Comparison of ENCODE assay signal across 35 cellular contexts in genomic region chr7:39616138-39616537, GRCh38. TPM values are rescaled to one million over a fixed set of nuclear protein-coding genes. Genes with fewer than 3 reads are reported as not detected.
DNase-seq lines count a peak whose midpoint lies in the region; ATAC-seq, FAIRE-seq and TF ChIP-seq lines count a peak whose summit lies in the region.
"Had no signal": no experiment of that assay in that cellular context is flagged by ENCODE, and none has a peak within 500 bp of the region (broad histone marks: within the 10 kb centered on the region; RNA-seq: fewer than 3 reads in every experiment).

No MANE protein-coding gene starts in this region.

- no peak; the same call in 2 of the 3 replicates for ATAC-seq in K562
- ATAC-seq: A549; effector memory CD8-positive, alpha-beta T cell; gastrocnemius medialis; mucosa of descending colon had no signal

- WGBS in K562 (ENCODE audit: insufficient coverage, low coverage, missing lambda C conversion rate), result 4% methylated on average over 1 of the region's 1 CpG
- 40% methylated on average over 1 of the region's 1 CpG for WGBS in hepatocyte (ENCODE audit: low lambda C conversion rate, missing lambda C conversion rate)

- no peak for FAIRE-seq in K562 (lab: Jason Lieb, UNC)
- FAIRE-seq: A549, colon, islet of Langerhans, pancreas had no signal

- CTCF ChIA-PET in K562 (lab: Yijun Ruan, JAX; ENCODE audit: low intra/inter-chr PET ratio) (no interaction called here), RWPE1 (lab: Yijun Ruan, JAX) (no interaction called here)

- no peaks in the 10 kb centered on the region for H3K9me1 ChIP-seq in K562 (ENCODE audit: control insufficient read depth, insufficient read depth, low read length)

- no TSS peak for BruUV-seq in K562 (replicated peaks; lab: Mats Ljungman, UMichigan)

- no peak for TF ChIP-seq RAD21 in K562 (CRISPR knock-in tag; conservative IDR thresholded peaks at IDR 0.05 in 1 of 2, IDR thresholded peaks at IDR 0.05 in 1 of 2)

- H3K27me3 ChIP-seq in ACC112 (ENCODE audit: insufficient read depth, low read length), result no peaks in the 10 kb centered on the region
- no peaks in the 10 kb centered on the region for H3K27me3 ChIP-seq in K562 (ENCODE audit: control insufficient read depth in 2 of 2, insufficient read depth in 2 of 2, low read length in 2 of 2)
- H3K27me3 ChIP-seq in hepatocyte, result no peaks in the 10 kb centered on the region
- H3K27me3 ChIP-seq: adrenal gland, pancreas, right atrium auricular region had no signal

- H3K36me3 Mint-ChIP-seq in HFFc6 (ENCODE audit: low read depth), result no peaks in the 10 kb centered on the region
- H3K36me3 Mint-ChIP-seq: CD8-positive, alpha-beta memory T cell; type B pancreatic cell had no signal

- H3K4me3 ChIP-seq in ACC112 (ENCODE audit: low read depth, low read length) (no peak overlapping the region), K562 (no peak overlapping the region), hepatocyte (no peak overlapping the region)
- H3K4me3 ChIP-seq: A549, adrenal gland, esophagus muscularis mucosa, gastrocnemius medialis, mucosa of descending colon, pancreas, right atrium auricular region, SK-N-MC had no signal

- H3K27me3 Mint-ChIP-seq in HFFc6 (ENCODE audit: insufficient read depth), result no peaks in the 10 kb centered on the region
- H3K27me3 Mint-ChIP-seq: type B pancreatic cell had no signal

- H3K4me1 ChIP-seq in ACC112 (ENCODE audit: control insufficient read depth, insufficient read depth, low read length, unreplicated experiment) (peaks cover 41% of the 10 kb centered on the region), K562 (replicated peaks in 1 of 2; ENCODE audit: control insufficient read depth in 2 of 2, insufficient read depth in 2 of 2, low read length in 2 of 2) (peaks cover 0 to under 1% of the 10 kb centered on the region in 2 experiments; a peak in 1 of 5 replicates), hepatocyte (ENCODE audit: insufficient read depth) (peaks cover 5% of the 10 kb centered on the region)
- H3K4me1 ChIP-seq: adrenal gland, esophagus muscularis mucosa, gastrocnemius medialis, right atrium auricular region had no signal

- peak; percentile 34 for DNase-seq in HFFc6
- DNase-seq in K562 (ENCODE audit: extremely low read depth in 1 of 4, low spot score in 3 of 4), result no peak
- no peak for DNase-seq in hepatocyte (ENCODE audit: low spot score)
- DNase-seq in islet precursor cell, result no peak
- DNase-seq in hippocampal formation (lab: John Stamatoyannopoulos, UW), result no peak
- no peak for DNase-seq in RWPE1 (ENCODE audit: low spot score)
- DNase-seq in cortex of kidney (lab: John Stamatoyannopoulos, UW), result no peak
- DNase-seq: activated CD4-positive, alpha-beta T cell treated with anti-CD3 and anti-CD28 coated beads for 48 hours; activated naive CD4-positive, alpha-beta T cell treated with anti-CD3 and anti-CD28 coated beads for 36 hours; adrenal gland; CD8-positive, alpha-beta memory T cell; effector memory CD8-positive, alpha-beta T cell; gastrocnemius medialis; H7; KBM-7; mucosa of descending colon; NCI-H2081 treated with DMSO at 0.1 percent for 48 hours; NCI-H345; NCI-H748 treated with DMSO at 0.1 percent for 48 hours; nephron progenitor cell; pancreas; RPMI8226; stimulated activated CD4-positive, alpha-beta T cell treated with anti-CD3 and anti-CD28 coated beads, Interleukin-2, amount 100 ng/mL, for 48 hours; substantia nigra; T-helper 2 cell had no signal

- no peaks in the 10 kb centered on the region for H3K9me3 Mint-ChIP-seq in HFFc6
- H3K9me3 Mint-ChIP-seq: activated naive CD4-positive, alpha-beta T cell treated with anti-CD3 and anti-CD28 coated beads for 36 hours; CD8-positive, alpha-beta memory T cell; effector memory CD8-positive, alpha-beta T cell; nephron progenitor cell; type B pancreatic cell had no signal

- no peak for TF ChIP-seq EP300 in K562 (IDR thresholded peaks at IDR 0.05; ENCODE audit: low read length)

- H3K4me2 ChIP-seq in K562 (ENCODE audit: insufficient read depth, low read length) (no peak overlapping the region), hepatocyte (peak overlapping the region; percentile 8)
- H3K4me2 ChIP-seq: A549 had no signal

- no peaks in the 10 kb centered on the region for H3K79me2 ChIP-seq in ACC112 (ENCODE audit: control insufficient read depth, insufficient read depth, low read length, unreplicated experiment)
- no peaks in the 10 kb centered on the region for H3K79me2 ChIP-seq in K562 (ENCODE audit: control insufficient read depth, insufficient read depth, low read length)
- no peaks in the 10 kb centered on the region for H3K79me2 ChIP-seq in hepatocyte

- peak overlapping the region; percentile 4; the same call in 1 of the 2 replicates for H3K4me3 Mint-ChIP-seq in HFFc6
- H3K4me3 Mint-ChIP-seq: activated naive CD4-positive, alpha-beta T cell treated with anti-CD3 and anti-CD28 coated beads for 36 hours; B cell; CD8-positive, alpha-beta memory T cell; effector memory CD8-positive, alpha-beta T cell; nephron progenitor cell; type B pancreatic cell had no signal

- peaks cover 76% of the 10 kb centered on the region for H3K4me1 Mint-ChIP-seq in HFFc6 (ENCODE audit: low read depth)
- H3K4me1 Mint-ChIP-seq: CD8-positive, alpha-beta memory T cell had no signal

- H4K20me1 ChIP-seq in K562 (replicated peaks; ENCODE audit: control insufficient read depth, insufficient read depth, low read length) (no peaks in the 10 kb centered on the region), hepatocyte (ENCODE audit: insufficient read depth, poor library complexity, severe bottlenecking) (no peaks in the 10 kb centered on the region)

- no peak for TF ChIP-seq POLR2A in K562 (conservative IDR thresholded peaks at IDR 0.05)

- no peaks in the 10 kb centered on the region for H3K9me2 ChIP-seq in hepatocyte (replicated peaks; ENCODE audit: insufficient read depth)

- H2AFZ ChIP-seq in ACC112 (ENCODE audit: low read length, unreplicated experiment) (no peak overlapping the region), K562 (ENCODE audit: low read depth, low read length) (no peak overlapping the region), hepatocyte (no peak overlapping the region)

- H3K27ac ChIP-seq in ACC112 (ENCODE audit: low read depth, low read length) (peak overlapping the region; percentile 22), K562 (ENCODE audit: extremely low read depth, low read depth, low read length) (no peak overlapping the region), hepatocyte (peak overlapping the region; percentile 33), RWPE1 (no peak overlapping the region)
- H3K27ac ChIP-seq: A549, adrenal gland, esophagus muscularis mucosa, gastrocnemius medialis, right atrium auricular region, SK-N-MC, VCaP had no signal

- H3K27ac Mint-ChIP-seq in HFFc6, result peak overlapping the region; percentile 50
- H3K27ac Mint-ChIP-seq: activated naive CD4-positive, alpha-beta T cell treated with anti-CD3 and anti-CD28 coated beads for 36 hours; B cell; CD8-positive, alpha-beta memory T cell; effector memory CD8-positive, alpha-beta T cell; nephron progenitor cell had no signal

- no peak for TF ChIP-seq CTCF in HFFc6 (IDR thresholded peaks at IDR 0.05)
- no peak for TF ChIP-seq CTCF in K562 (IDR thresholded peaks at IDR 0.05 in 2 of 3, conservative IDR thresholded peaks at IDR 0.05 in 1 of 3; ENCODE audit: insufficient read depth in 2 of 3, low read depth in 1 of 3, low read length in 3 of 3)
- TF ChIP-seq CTCF in hepatocyte (IDR thresholded peaks at IDR 0.05; ENCODE audit: poor library complexity), result no peak
- TF ChIP-seq CTCF in RWPE1 (conservative IDR thresholded peaks at IDR 0.05; ENCODE audit: low read depth), result no peak

- in situ Hi-C loops in K562 (cut with MboI), result no loop called here

- H3K9me3 ChIP-seq in K562 (replicated peaks; ENCODE audit: control insufficient read depth, insufficient read depth, low read depth, low read length) (no peaks in the 10 kb centered on the region), hepatocyte (ENCODE audit: low read depth) (no peaks in the 10 kb centered on the region)
- H3K9me3 ChIP-seq: A549, adrenal gland, esophagus muscularis mucosa, gastrocnemius medialis, mucosa of descending colon, pancreas, right atrium auricular region had no signal

- H3K9ac ChIP-seq in K562 (ENCODE audit: insufficient read depth in 1 of 2, low read depth in 2 of 2, low read length in 2 of 2), result no peak overlapping the region

- H3K36me3 ChIP-seq in ACC112 (ENCODE audit: insufficient read depth, low read length) (no peaks in the 10 kb centered on the region), K562 (ENCODE audit: control insufficient read depth, insufficient read depth, low read length) (no peaks in the 10 kb centered on the region; the same call in 2 of the 3 replicates), hepatocyte (replicated peaks; ENCODE audit: insufficient read depth, low read depth) (no peaks in the 10 kb centered on the region)
- H3K36me3 ChIP-seq: adrenal gland, esophagus muscularis mucosa, gastrocnemius medialis, pancreas, right atrium auricular region had no signal

- POLR2A ChIA-PET in K562 (lab: Yijun Ruan, JAX) (no interaction called here), RWPE1 (lab: Yijun Ruan, JAX; ENCODE audit: low non-redundant PET) (no interaction called here)

- intact Hi-C loops in K562 (cut with micrococcal nuclease), result no loop called here

RNA-seq across cellular contexts. Expression of gene RALA, which starts 7.2 kb away (rescaled TPM):
- total RNA-seq in HFFc6 (2021; fragmentation: NEBNext Ultra II Directional; extraction: Animal tissue kit (Norgen Biotek cat#: 25700)), result 10 to 100 TPM; 43.3 to 53.9 (median 45.7) TPM
- 8.4 and 9.2 TPM in 2 replicates for total RNA-seq in K562 (2011; cell fraction: chromatin; rRNA removed; ENCODE audit: low replicate concordance)
- 8.0 and 11.1 TPM in 2 replicates for total RNA-seq in K562 (2011; cell fraction: nucleolus; rRNA removed)
- total RNA-seq in K562 (2011; cell fraction: nucleoplasm; rRNA removed), result 10.6 and 21.0 TPM in 2 replicates
- 7.7 and 9.7 TPM in 2 replicates for total RNA-seq in K562 (2014; rRNA removed)
- 25.7 and 27.1 TPM in 2 replicates for total RNA-seq in K562 (2014; rRNA removed; fragmentation: Illumina TruSeq; extraction: Trizol)
- 21.5 and 25.6 TPM in 2 replicates for total RNA-seq in K562 (2015; rRNA removed; fragmentation: Illumina TruSeq; extraction: Trizol)
- total RNA-seq in K562 (2021), result 25.9 and 26.1 TPM in 2 replicates
- polyA plus RNA-seq in K562 (2011; rRNA removed), result 21.8 and 27.7 TPM in 2 replicates
- 6.7 and 9.2 TPM in 2 replicates for polyA plus RNA-seq in K562 (2011; cell fraction: cytosol; rRNA removed)
- 5.5 and 6.9 TPM in 2 replicates for polyA plus RNA-seq in K562 (2011; cell fraction: nucleus; rRNA removed)
- 27.7 and 49.2 TPM in 2 replicates for polyA plus RNA-seq in K562 (2012)
- polyA plus RNA-seq in K562 (2014; fragmentation: Illumina TruSeq; extraction: Trizol), result 23.8 and 28.0 TPM in 2 replicates
- 1 to 10 TPM; 7.2 to 9.7 TPM for polyA plus RNA-seq in K562 (2014; fragmentation: Nextera tagmentation; extraction: Ambion mirVana)
- 25.9 and 27.8 TPM in 2 replicates for polyA plus RNA-seq in K562 (2014; rRNA removed)
- polyA minus RNA-seq in K562 (2011; rRNA and poly(A)+ RNA removed), result 44.3 and 45.6 TPM in 2 replicates
- 16.7 and 18.3 TPM in 2 replicates for polyA minus RNA-seq in K562 (2011; cell fraction: cytosol; rRNA and poly(A)+ RNA removed)
- 10.5 and 14.3 TPM in 2 replicates for polyA minus RNA-seq in K562 (2011; cell fraction: nucleus; rRNA and poly(A)+ RNA removed)
- 25.4 and 25.5 TPM in 2 replicates for total RNA-seq in hepatocyte
- 42.8 and 49.1 TPM in 2 replicates for polyA plus RNA-seq in hepatocyte

RNA-seq across cellular contexts. Expression of gene YAE1, which starts 49.9 kb away (rescaled TPM):
- total RNA-seq in HFFc6 (2021; fragmentation: NEBNext Ultra II Directional; extraction: Animal tissue kit (Norgen Biotek cat#: 25700)), result 10 to 100 TPM; 21.6 to 25.4 (median 23.0) TPM
- total RNA-seq in K562 (2011; cell fraction: chromatin; rRNA removed; ENCODE audit: low replicate concordance), result 15.3 and 52.6 TPM in 2 replicates
- 11.7 and 19.3 TPM in 2 replicates for total RNA-seq in K562 (2011; cell fraction: nucleolus; rRNA removed)
- 28.8 and 50.9 TPM in 2 replicates for total RNA-seq in K562 (2011; cell fraction: nucleoplasm; rRNA removed)
- total RNA-seq in K562 (2014; rRNA removed) (16.3 and 29.6 TPM in 2 replicates), K562 (2014; rRNA removed; fragmentation: Illumina TruSeq; extraction: Trizol) (28.5 and 30.1 TPM in 2 replicates), K562 (2015; rRNA removed; fragmentation: Illumina TruSeq; extraction: Trizol) (28.1 and 29.5 TPM in 2 replicates), K562 (2021) (15.2 and 17.9 TPM in 2 replicates), hepatocyte (33.9 and 36.3 TPM in 2 replicates)
- polyA plus RNA-seq in K562 (2011; rRNA removed) (27.3 and 41.2 TPM in 2 replicates), K562 (2014; fragmentation: Illumina TruSeq; extraction: Trizol) (23.4 and 27.4 TPM in 2 replicates), K562 (2014; fragmentation: Nextera tagmentation; extraction: Ambion mirVana) (10 to 100 TPM; 60.6 to 63.4 TPM), K562 (2014; rRNA removed) (35.0 and 36.7 TPM in 2 replicates), hepatocyte (23.8 and 29.6 TPM in 2 replicates)
- 5.7 and 11.3 TPM in 2 replicates for polyA plus RNA-seq in K562 (2011; cell fraction: cytosol; rRNA removed)
- 23.0 and 30.6 TPM in 2 replicates for polyA plus RNA-seq in K562 (2011; cell fraction: nucleus; rRNA removed)
- 16.8 and 21.2 TPM in 2 replicates for polyA plus RNA-seq in K562 (2012)
- polyA minus RNA-seq in K562 (2011; rRNA and poly(A)+ RNA removed), result 37.4 and 49.6 TPM in 2 replicates
- polyA minus RNA-seq in K562 (2011; cell fraction: cytosol; rRNA and poly(A)+ RNA removed), result 8.2 and 9.3 TPM in 2 replicates
- 29.8 and 56.1 TPM in 2 replicates for polyA minus RNA-seq in K562 (2011; cell fraction: nucleus; rRNA and poly(A)+ RNA removed)

Comparison
In these comparisons a context has a peak if more than half of its experiments do, and no peak if none do; other contexts are left out.
1. H3K27ac ChIP-seq: peak in ACC112 (single experiment) and hepatocyte (single experiment); none in K562 (single experiment) and RWPE1 (single experiment).